In genomic region chrX:373641-374471, GRCh38 we compare ENCODE assay signal across 9 cellular contexts. TPM values are rescaled to one million over a fixed set of nuclear protein-coding genes. Genes with fewer than 3 reads are reported as not detected.
DNase-seq lines count a peak whose midpoint lies in the region; ATAC-seq and TF ChIP-seq lines count a peak whose summit lies in the region.
"Had no signal": no experiment of that assay in that cellular context is flagged by ENCODE, and none has a peak within 500 bp of the region (broad histone marks: within the 10 kb centered on the region; RNA-seq: fewer than 3 reads in every experiment).

No MANE protein-coding gene starts in this region.

- TF ChIP-seq CTCF in DND-41 (IDR thresholded peaks at IDR 0.05; ENCODE audit: borderline replicate concordance, extremely low read depth, low read length, poor library complexity, severe bottlenecking): no peak
- no peak for TF ChIP-seq CTCF in activated B cell treated with CpG ODN at 0.5 μM for 24 hours (IDR thresholded peaks at IDR 0.05)
- TF ChIP-seq CTCF in esophagus squamous epithelium (IDR thresholded peaks at IDR 0.05): no peak
- TF ChIP-seq CTCF in neutrophil (IDR thresholded peaks at IDR 0.05): no peak

- POLR2A ChIA-PET in activated B cell treated with CpG ODN at 0.5 μM for 24 hours (lab: Charles Lee): no interaction called here

- H3K27ac ChIP-seq in DND-41 (ENCODE audit: low read length) (peak overlapping the region; percentile 47), esophagus squamous epithelium (peak overlapping the region in 2 of 4 donors; percentile 34 to 69), neutrophil (no peak overlapping the region)

- peaks cover 31% of the 10 kb centered on the region for H3K4me1 Mint-ChIP-seq in activated B cell treated with CpG ODN at 0.5 μM for 24 hours

- H3K27me3 Mint-ChIP-seq in activated B cell treated with CpG ODN at 0.5 μM for 24 hours: peaks cover 35% of the 10 kb centered on the region

- H3K36me3 Mint-ChIP-seq in activated B cell treated with CpG ODN at 0.5 μM for 24 hours (ENCODE audit: low read depth): no peaks in the 10 kb centered on the region

- H3K4me3 ChIP-seq in DND-41 (ENCODE audit: low read depth in 1 of 2, low read length in 2 of 2) (peak overlapping the region; percentile 30 to 64), esophagus squamous epithelium (peak overlapping the region; percentile 44 to 68 (median 52)), neutrophil (ENCODE audit: low read depth in 1 of 2, low read length in 1 of 2) (peak overlapping the region; percentile 52 to 71)

- 0% methylated on average over 10 of the region's 93 CpGs; no CpG with 5 or more reads in 1 of the 2 donors for WGBS in esophagus squamous epithelium, 2 donors

- TF ChIP-seq POLR2A in esophagus squamous epithelium (IDR thresholded peaks at IDR 0.05): no peak

- H3K27ac Mint-ChIP-seq in activated B cell treated with CpG ODN at 0.5 μM for 24 hours: no peak overlapping the region

- H4K20me1 ChIP-seq in DND-41 (ENCODE audit: insufficient read depth, low read length): peaks cover 52% of the 10 kb centered on the region

- peak overlapping the region; percentile 73 for H2AFZ ChIP-seq in DND-41 (ENCODE audit: low read depth, low read length)

- peak; percentile 73 for ATAC-seq in DND-41 (ENCODE audit: insufficient read depth, low read depth)
- ATAC-seq in activated B cell treated with CpG ODN at 0.5 μM for 24 hours (ENCODE audit: low read depth): peak; percentile 49
- ATAC-seq in HG03039 (IDR thresholded peaks at IDR 0.05; ENCODE audit: unreplicated experiment): no peak
- ATAC-seq: HCT116 had no signal

- H3K27me3 ChIP-seq in DND-41 (ENCODE audit: insufficient read depth, low read length, poor library complexity): no peaks in the 10 kb centered on the region
- peaks cover 0 to 50% (median 0%) of the 10 kb centered on the region in 4 donors for H3K27me3 ChIP-seq in esophagus squamous epithelium
- H3K27me3 ChIP-seq in neutrophil: peaks cover 53% of the 10 kb centered on the region

- CTCF ChIA-PET in activated B cell treated with CpG ODN at 0.5 μM for 24 hours (lab: Charles Lee): no interaction called here

- intact Hi-C loops in activated B cell treated with CpG ODN at 0.5 μM for 24 hours (cut with micrococcal nuclease): no loop called here
- intact Hi-C loops in esophagus squamous epithelium (cut with DNase I): no loop called here

- H3K4me2 ChIP-seq in DND-41 (ENCODE audit: insufficient read depth, low read length): peak overlapping the region; percentile 72

- H3K36me3 ChIP-seq in DND-41 (ENCODE audit: insufficient read depth, low read length): peaks cover 4% of the 10 kb centered on the region
- H3K36me3 ChIP-seq in esophagus squamous epithelium: no peaks in the 10 kb centered on the region
- no peaks in the 10 kb centered on the region for H3K36me3 ChIP-seq in neutrophil

- DNase-seq in DND-41 (peak; percentile 61), activated B cell treated with CpG ODN at 0.5 μM for 24 hours (no peak), esophagus squamous epithelium (lab: John Stamatoyannopoulos, UW) (no peak), NCI-H69 (lab: John Stamatoyannopoulos, UW) (no peak), H4 (ENCODE audit: low spot score) (no peak), OCI-M1 (lab: John Stamatoyannopoulos, UW) (no peak)

- peaks cover 78% of the 10 kb centered on the region for H3K79me2 ChIP-seq in DND-41 (ENCODE audit: insufficient read depth, low read length)

- H3K9me3 ChIP-seq in DND-41 (ENCODE audit: insufficient read depth, low read length, severe bottlenecking): no peaks in the 10 kb centered on the region
- H3K9me3 ChIP-seq in esophagus squamous epithelium: no peaks in the 10 kb centered on the region
- H3K9me3 ChIP-seq in neutrophil: no peaks in the 10 kb centered on the region

- peak overlapping the region; percentile 59 for H3K9ac ChIP-seq in DND-41 (ENCODE audit: low read depth, low read length)

- peak overlapping the region; percentile 66 for H3K4me3 Mint-ChIP-seq in activated B cell treated with CpG ODN at 0.5 μM for 24 hours

- H3K9me3 Mint-ChIP-seq in activated B cell treated with CpG ODN at 0.5 μM for 24 hours: no peaks in the 10 kb centered on the region

- H3K4me1 ChIP-seq in DND-41 (ENCODE audit: insufficient read depth, low read length) (peaks cover 35% of the 10 kb centered on the region), esophagus squamous epithelium (peaks cover 17 to 42% (median 23%) of the 10 kb centered on the region in 3 donors), neutrophil (ENCODE audit: control insufficient read depth in 1 of 2, insufficient read depth in 1 of 2, low read depth in 1 of 2, low read length in 1 of 2) (peaks cover 33 to 44% of the 10 kb centered on the region in 2 experiments)

RNA-seq across cellular contexts. Expression of gene PPP2R3B, which starts 12.9 kb away (rescaled TPM):
- total RNA-seq in activated B cell treated with CpG ODN at 0.5 μM for 24 hours (15.4 and 15.5 TPM in 2 replicates), esophagus squamous epithelium (10 to 100 TPM in 3 of 4 donors, 1 to 10 TPM in 1; 7.9 to 26.1 (median 24.1) TPM)
- total RNA-seq in H4 (2014; rRNA removed; shearing (Covaris generic)): 12.6 and 34.7 TPM in 2 replicates

RNA-seq across cellular contexts. Expression of gene GTPBP6, which starts 55.3 kb away (rescaled TPM):
- total RNA-seq in activated B cell treated with CpG ODN at 0.5 μM for 24 hours (69.9 and 75.6 TPM in 2 replicates), esophagus squamous epithelium (10 to 100 TPM; 22.2 to 45.4 (median 28.0) TPM)
- total RNA-seq in H4 (2014; rRNA removed; shearing (Covaris generic)): 39.2 and 40.2 TPM in 2 replicates
